Comparison of ENCODE assay signal across 8 cellular contexts in the genomic region with DNA sequence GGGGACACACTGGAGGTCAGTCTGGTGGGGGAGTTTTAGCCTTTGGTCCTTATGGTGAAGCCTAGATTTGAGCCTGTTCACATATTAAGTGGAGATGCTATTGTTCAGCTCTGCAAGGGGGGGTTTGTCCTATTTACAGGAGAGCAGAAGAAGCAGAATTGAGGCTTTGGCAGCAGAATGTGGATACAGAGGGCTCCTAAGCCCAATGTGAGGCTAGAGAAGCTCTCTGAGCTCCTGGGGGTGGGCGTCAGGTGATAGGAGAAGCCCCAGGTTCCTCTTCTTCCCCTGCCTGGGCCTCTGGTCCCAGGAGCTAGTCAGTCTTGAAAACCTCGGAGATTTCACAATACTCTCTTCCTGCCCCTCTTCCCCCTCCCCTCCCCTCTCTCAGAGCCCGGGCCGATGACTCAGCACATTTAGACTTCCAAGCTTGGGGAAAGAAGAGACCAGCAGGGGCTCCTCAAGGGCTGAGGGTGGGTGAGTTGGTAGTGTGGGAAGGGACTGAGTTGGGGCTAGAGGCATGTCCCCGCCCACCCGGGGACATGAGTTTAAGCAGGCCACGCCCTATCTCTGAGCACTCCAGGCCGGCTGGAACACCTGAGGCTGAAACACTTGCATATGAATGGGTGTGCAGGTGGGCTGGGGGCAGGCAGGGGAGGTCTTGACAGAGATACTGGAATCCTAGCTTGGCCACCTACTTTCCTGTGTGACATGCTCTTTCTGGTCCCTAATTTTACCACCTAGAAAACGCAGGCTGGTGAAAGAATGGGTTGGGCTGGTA. TPM values are rescaled to one million over a fixed set of nuclear protein-coding genes. Genes with fewer than 3 reads are reported as not detected.
DNase-seq lines count a peak whose midpoint lies in the region; ATAC-seq and TF ChIP-seq lines count a peak whose summit lies in the region.

No MANE protein-coding gene starts in this region.

- H3K36me3 Mint-ChIP-seq in CD4-positive, alpha-beta T cell (ENCODE audit: low read depth): peaks cover 25% of the 10 kb centered on the region

- peak overlapping the region; percentile 82 for H3K9ac ChIP-seq in HUES64 (ENCODE audit: low read depth, low read length)
- H3K9ac ChIP-seq in SK-N-MC (ENCODE audit: insufficient read length): peak overlapping the region; percentile 45

- intact Hi-C loops in CD4-positive, alpha-beta T cell (cut with DNase I, micrococcal nuclease): loop anchor here (2.0 to 5.0 kb wide), 6 partner anchors 38 to 232 kb away; a partner anchor contains a TSS
- intact Hi-C loops in left ventricle myocardium inferior (cut with micrococcal nuclease) (no loop called here), posterior cingulate gyrus (cut with DNase I) (loop anchor here (5.0 kb wide), 1 partner anchor 82 kb away; a partner anchor contains a TSS), aorta (cut with DNase I) (loop anchor here (2.0 to 5.0 kb wide), 3 partner anchors 37 to 82 kb away; a partner anchor contains a TSS)

- peaks cover 39% of the 10 kb centered on the region for H3K4me1 Mint-ChIP-seq in CD4-positive, alpha-beta T cell (ENCODE audit: low read depth)

- POLR2A ChIA-PET in CD4-positive, alpha-beta T cell (lab: Charles Lee): interaction anchor here (0.7 to 2.3 kb wide), 2 partner anchors 34 to 82 kb away, joined by 3 to 12 read pairs; a partner anchor contains a TSS

- H3K36me3 ChIP-seq in HUES64 (ENCODE audit: insufficient read depth, low read length): peaks cover 35% of the 10 kb centered on the region
- peaks cover 28% of the 10 kb centered on the region for H3K36me3 ChIP-seq in SK-N-MC (ENCODE audit: insufficient read depth, low read length)
- peaks cover 31% of the 10 kb centered on the region for H3K36me3 ChIP-seq in left ventricle myocardium inferior
- H3K36me3 ChIP-seq in aorta (ENCODE audit: control insufficient read depth in 1 of 2, insufficient read depth in 2 of 2, low read length in 1 of 2): peaks cover 0 to 12% of the 10 kb centered on the region in 2 donors

- H3K27me3 ChIP-seq in CD4-positive, alpha-beta T cell (ENCODE audit: control insufficient read depth, insufficient read depth, low read length): no peaks in the 10 kb centered on the region
- no peaks in the 10 kb centered on the region for H3K27me3 ChIP-seq in HUES64 (ENCODE audit: insufficient read depth, low read length)
- no peaks in the 10 kb centered on the region for H3K27me3 ChIP-seq in left ventricle myocardium inferior (ENCODE audit: low read depth)
- no peaks in the 10 kb centered on the region for H3K27me3 ChIP-seq in aorta (ENCODE audit: control insufficient read depth in 1 of 2, insufficient read depth in 2 of 2, low read length in 1 of 2)

- no peak for TF ChIP-seq CTCF in CD4-positive, alpha-beta T cell (IDR thresholded peaks at IDR 0.05)
- no peak for TF ChIP-seq CTCF in left ventricle myocardium inferior (IDR thresholded peaks at IDR 0.05; ENCODE audit: borderline replicate concordance)

- CTCF ChIA-PET in CD4-positive, alpha-beta T cell (lab: Charles Lee): interaction anchor here (1.1 kb wide), 1 partner anchor 252 kb away, joined by 3 read pairs; no protein-coding TSS in a partner anchor

- H3K27ac Mint-ChIP-seq in CD4-positive, alpha-beta T cell: peak overlapping the region; percentile 80

- no peaks in the 10 kb centered on the region for H3K9me3 Mint-ChIP-seq in CD4-positive, alpha-beta T cell

- H3K4me3 ChIP-seq in HUES64 (ENCODE audit: low read length): peak overlapping the region; percentile 81
- H3K4me3 ChIP-seq in SK-N-MC: peak overlapping the region; percentile 81
- H3K4me3 ChIP-seq in left ventricle myocardium inferior: peak overlapping the region; percentile 87
- H3K4me3 ChIP-seq in aorta (ENCODE audit: low read length in 2 of 2): no peak overlapping the region

- peak overlapping the region; percentile 66 for H3K4me3 Mint-ChIP-seq in CD4-positive, alpha-beta T cell

- H3K4me1 ChIP-seq in HUES64 (ENCODE audit: insufficient read depth, low read length) (peaks cover 7% of the 10 kb centered on the region), left ventricle myocardium inferior (peaks cover 47% of the 10 kb centered on the region), aorta (ENCODE audit: control insufficient read depth in 1 of 2, insufficient read depth in 2 of 2, low read length in 2 of 2) (no peaks in the 10 kb centered on the region)

- no peak for ATAC-seq in CD4-positive, alpha-beta T cell (ENCODE audit: poor library complexity)
- ATAC-seq in aorta (ENCODE audit: low FRiP score): peak; percentile 55
- ATAC-seq in GM21381 (IDR thresholded peaks at IDR 0.05; ENCODE audit: unreplicated experiment): no peak

- H3K27me3 Mint-ChIP-seq in CD4-positive, alpha-beta T cell: no peaks in the 10 kb centered on the region

- H3K9me3 ChIP-seq in CD4-positive, alpha-beta T cell (ENCODE audit: control insufficient read depth, low read length): no peaks in the 10 kb centered on the region
- no peaks in the 10 kb centered on the region for H3K9me3 ChIP-seq in HUES64 (ENCODE audit: insufficient read depth, low read depth, low read length)
- H3K9me3 ChIP-seq in SK-N-MC (ENCODE audit: low read depth, low read length): no peaks in the 10 kb centered on the region
- H3K9me3 ChIP-seq in left ventricle myocardium inferior (replicated peaks): no peaks in the 10 kb centered on the region
- no peaks in the 10 kb centered on the region for H3K9me3 ChIP-seq in aorta (ENCODE audit: control insufficient read depth, low read length)

- H3K27ac ChIP-seq in CD4-positive, alpha-beta T cell (ENCODE audit: low read depth, low read length): peak overlapping the region; percentile 13
- H3K27ac ChIP-seq in HUES64 (ENCODE audit: low read depth, low read length) (peak overlapping the region; percentile 99), SK-N-MC (peak overlapping the region; percentile 89), left ventricle myocardium inferior (replicated peaks) (peak overlapping the region; percentile 94), aorta (ENCODE audit: low read depth in 1 of 2, low read length in 2 of 2) (peak overlapping the region in 1 of 2 donors; percentile 69)

- 0% methylated on average over 6 of the region's 9 CpGs for WGBS in HUES64
- WGBS in aorta, 2 donors: 10 to 21% methylated on average over 9 of the region's 9 CpGs

- DNase-seq in CD4-positive, alpha-beta T cell: peak in 7 of 10 experiments; percentile 2 to 36 (median 13)
- DNase-seq in SK-N-MC (ENCODE audit: low read depth, low spot score) (peak; percentile 84), amniotic stem cell (lab: John Stamatoyannopoulos, UW) (peak; percentile 75), left ventricle myocardium inferior (peak; percentile 52), posterior cingulate gyrus (peak in 8 of 10 donors; percentile 4 to 79 (median 24)), aorta (peak; percentile 80 to 87)

RNA-seq across cellular contexts. Expression of a gene that starts 3.4 kb away (rescaled TPM):
- total RNA-seq in CD4-positive, alpha-beta T cell: 10 to 100 TPM; 38.6 to 40.9 TPM
- 33.0 TPM for polyA plus RNA-seq in HUES64 (2013, experiment 1 of 2)
- 29.9 TPM for polyA plus RNA-seq in HUES64 (2013, experiment 2 of 2)
- total RNA-seq in left ventricle myocardium inferior (19.2 TPM), aorta (10 to 100 TPM; 67.7 to 70.6 TPM)
- 10 to 100 TPM; 23.4 to 47.0 TPM for polyA plus RNA-seq in aorta

RNA-seq across cellular contexts. Expression of a gene that starts 19.0 kb away (rescaled TPM):
- 10 to 100 TPM; 11.5 to 12.2 TPM for total RNA-seq in CD4-positive, alpha-beta T cell
- polyA plus RNA-seq in HUES64 (2013, experiment 1 of 2): 6.2 TPM
- 6.8 TPM for polyA plus RNA-seq in HUES64 (2013, experiment 2 of 2)
- total RNA-seq in left ventricle myocardium inferior: 1.6 TPM
- total RNA-seq in aorta: 1 to 10 TPM; 5.1 to 7.6 TPM
- 1 to 10 TPM; 4.3 to 6.4 TPM for polyA plus RNA-seq in aorta

RNA-seq across cellular contexts. Expression of a gene that starts 34.0 kb away (rescaled TPM):
- total RNA-seq in CD4-positive, alpha-beta T cell: 10 to 100 TPM; 17.1 to 21.0 TPM
- polyA plus RNA-seq in HUES64 (2013, experiment 1 of 2): 10.8 TPM
- 16.4 TPM for polyA plus RNA-seq in HUES64 (2013, experiment 2 of 2)
- total RNA-seq in left ventricle myocardium inferior: 8.7 TPM
- total RNA-seq in aorta: 10 to 100 TPM; 37.7 to 40.2 TPM
- polyA plus RNA-seq in aorta: 10 to 100 TPM; 30.8 to 54.3 TPM

RNA-seq across cellular contexts. Expression of a gene that starts 37.7 kb away (rescaled TPM):
- total RNA-seq in CD4-positive, alpha-beta T cell: 100 to 1,000 TPM; 100 to 101 TPM
- 24.8 TPM for polyA plus RNA-seq in HUES64 (2013, experiment 1 of 2)
- 23.8 TPM for polyA plus RNA-seq in HUES64 (2013, experiment 2 of 2)
- total RNA-seq in left ventricle myocardium inferior: 20.7 TPM
- total RNA-seq in aorta: 10 to 100 TPM; 46.1 to 53.7 TPM
- polyA plus RNA-seq in aorta: 10 to 100 TPM; 17.3 to 37.2 TPM

RNA-seq across cellular contexts. Expression of a gene that starts 39.9 kb away (rescaled TPM):
- total RNA-seq in CD4-positive, alpha-beta T cell: 10 to 100 TPM; 74.8 to 78.7 TPM
- polyA plus RNA-seq in HUES64 (2013, experiment 1 of 2): 21.2 TPM
- 15.6 TPM for polyA plus RNA-seq in HUES64 (2013, experiment 2 of 2)
- total RNA-seq in left ventricle myocardium inferior (80.4 TPM), aorta (10 to 100 TPM; 66.1 to 84.4 TPM)
- polyA plus RNA-seq in aorta: 100 to 1,000 TPM in 1 of 2 donors, 10 to 100 TPM in 1; 73.0 to 236 TPM

Comparison
In these comparisons a context has a peak if more than half of its experiments do, and no peak if none do; other contexts are left out.
1. DNase-seq: peak in every context shown above with its lines; median percentile 84 in SK-N-MC; 84 in aorta; 75 in amniotic stem cell; 52 in left ventricle myocardium inferior; 24 in posterior cingulate gyrus; 13 in CD4-positive, alpha-beta T cell.
2. H3K4me3 ChIP-seq: peak in HUES64 (single experiment), SK-N-MC (single experiment) and left ventricle myocardium inferior (single experiment); none in aorta (0 of 2).